In genomic region chr1:246576709-246577032, GRCh38 we compare ENCODE assay signal across 20 cellular contexts. TPM values are rescaled to one million over a fixed set of nuclear protein-coding genes. Genes with fewer than 3 reads are reported as not detected.
DNase-seq lines count a peak whose midpoint lies in the region; ATAC-seq lines count a peak whose summit lies in the region.
"Had no signal": no experiment of that assay in that cellular context is flagged by ENCODE, and none has a peak within 500 bp of the region (broad histone marks: within the 10 kb centered on the region; RNA-seq: fewer than 3 reads in every experiment).

No MANE protein-coding gene starts in this region.

- H3K4me1 Mint-ChIP-seq in activated naive CD4-positive, alpha-beta T cell treated with anti-CD3 and anti-CD28 coated beads for 36 hours (ENCODE audit: low read depth) = peaks cover 71% of the 10 kb centered on the region
- H3K4me1 Mint-ChIP-seq in IgD-negative memory B cell (peaks cover 43 to 48% (median 45%) of the 10 kb centered on the region in 3 donors), T-helper 17 cell (peaks cover 44% of the 10 kb centered on the region)
- H3K4me1 Mint-ChIP-seq in stimulated activated memory B cell treated with anti-CD40 and anti-IgM and Interleukin-4, amounts not matched to agents 10 μg/mL and 1 μg/mL and 100 μg/mL, for 72 hours = peaks cover 48% of the 10 kb centered on the region

- H3K9me3 ChIP-seq in T-helper 17 cell (ENCODE audit: control insufficient read depth, low read length, poor library complexity, severe bottlenecking) = no peaks in the 10 kb centered on the region
- H3K9me3 ChIP-seq: body of pancreas, neutrophil had no signal

- ATAC-seq in T-helper 17 cell = no peak
- ATAC-seq in stimulated activated memory B cell treated with anti-CD40 and anti-IgM and Interleukin-4, amounts not matched to agents 10 μg/mL and 1 μg/mL and 100 μg/mL, for 72 hours = no peak
- ATAC-seq: body of pancreas had no signal

- no peaks in the 10 kb centered on the region for H3K27me3 Mint-ChIP-seq in activated naive CD4-positive, alpha-beta T cell treated with anti-CD3 and anti-CD28 coated beads for 36 hours (ENCODE audit: low read depth)
- H3K27me3 Mint-ChIP-seq in IgD-negative memory B cell (no peaks in the 10 kb centered on the region), T-helper 17 cell (no peaks in the 10 kb centered on the region)
- H3K27me3 Mint-ChIP-seq in stimulated activated memory B cell treated with anti-CD40 and anti-IgM and Interleukin-4, amounts not matched to agents 10 μg/mL and 1 μg/mL and 100 μg/mL, for 72 hours = no peaks in the 10 kb centered on the region
- H3K27me3 Mint-ChIP-seq: memory B cell had no signal

- H3K9me3 Mint-ChIP-seq in activated naive CD4-positive, alpha-beta T cell treated with anti-CD3 and anti-CD28 coated beads for 36 hours = no peaks in the 10 kb centered on the region
- no peaks in the 10 kb centered on the region for H3K9me3 Mint-ChIP-seq in IgD-negative memory B cell
- no peaks in the 10 kb centered on the region for H3K9me3 Mint-ChIP-seq in stimulated activated memory B cell treated with anti-CD40 and anti-IgM and Interleukin-4, amounts not matched to agents 10 μg/mL and 1 μg/mL and 100 μg/mL, for 72 hours
- H3K9me3 Mint-ChIP-seq: memory B cell; T-helper 1 cell treated with Interleukin-12 subunit alpha and Interleukin-12 subunit beta and Interleukin-4 antibody, amounts not matched to agents 30 μg/mL and 1 μg/mL, for 36 hours had no signal

- intact Hi-C loops in activated naive CD4-positive, alpha-beta T cell treated with anti-CD3 and anti-CD28 coated beads for 36 hours (cut with micrococcal nuclease) = no loop called here

- H3K27ac Mint-ChIP-seq in activated naive CD4-positive, alpha-beta T cell treated with anti-CD3 and anti-CD28 coated beads for 36 hours = peak overlapping the region; percentile 83
- peak overlapping the region in 2 of 3 donors; percentile 77 to 94 for H3K27ac Mint-ChIP-seq in IgD-negative memory B cell
- H3K27ac Mint-ChIP-seq in T-helper 17 cell = peak overlapping the region; percentile 93
- H3K27ac Mint-ChIP-seq in stimulated activated memory B cell treated with anti-CD40 and anti-IgM and Interleukin-4, amounts not matched to agents 10 μg/mL and 1 μg/mL and 100 μg/mL, for 72 hours = peak overlapping the region; percentile 59

- CTCF ChIA-PET in activated naive CD4-positive, alpha-beta T cell treated with anti-CD3 and anti-CD28 coated beads for 36 hours (lab: Charles Lee) = no interaction called here

- no peak for DNase-seq in activated naive CD4-positive, alpha-beta T cell treated with anti-CD3 and anti-CD28 coated beads for 36 hours
- DNase-seq in activated naive CD4-positive, alpha-beta T cell treated with anti-CD3 and anti-CD28 coated beads, Interleukin-2, amount 50 U/mL, for 16 hours = no peak
- DNase-seq in T-helper 17 cell (no peak), NCI-H69 (lab: John Stamatoyannopoulos, UW) (no peak), islet precursor cell (no peak)
- DNase-seq in stimulated activated CD8-positive, alpha-beta memory T cell treated with anti-CD3 and anti-CD28 coated beads, Interleukin-4, amount 100 ng/mL, for 48 hours = no peak
- DNase-seq: activated CD4-positive, alpha-beta T cell treated with anti-CD3 and anti-CD28 coated beads for 48 hours; body of pancreas; C1 segment of cervical spinal cord; cerebellar nuclear complex; dorsolateral prefrontal cortex; IMR-90; NCI-H1417 treated with DMSO at 0.1 percent for 48 hours; NCI-H2107; NCI-H446 treated with DMSO at 0.1 percent for 48 hours had no signal

- H3K4me3 Mint-ChIP-seq in activated naive CD4-positive, alpha-beta T cell treated with anti-CD3 and anti-CD28 coated beads for 36 hours = no peak overlapping the region
- peak overlapping the region in 1 of 4 donors; percentile 75 for H3K4me3 Mint-ChIP-seq in IgD-negative memory B cell
- peak overlapping the region; percentile 84 for H3K4me3 Mint-ChIP-seq in T-helper 17 cell
- no peak overlapping the region for H3K4me3 Mint-ChIP-seq in stimulated activated memory B cell treated with anti-CD40 and anti-IgM and Interleukin-4, amounts not matched to agents 10 μg/mL and 1 μg/mL and 100 μg/mL, for 72 hours
- H3K4me3 Mint-ChIP-seq: memory B cell had no signal

- H3K36me3 Mint-ChIP-seq in activated naive CD4-positive, alpha-beta T cell treated with anti-CD3 and anti-CD28 coated beads for 36 hours (ENCODE audit: low read depth) = peaks cover 6% of the 10 kb centered on the region
- H3K36me3 Mint-ChIP-seq in IgD-negative memory B cell (peaks cover 6% of the 10 kb centered on the region), T-helper 17 cell (ENCODE audit: low read depth) (peaks cover 9% of the 10 kb centered on the region)
- H3K36me3 Mint-ChIP-seq in stimulated activated memory B cell treated with anti-CD40 and anti-IgM and Interleukin-4, amounts not matched to agents 10 μg/mL and 1 μg/mL and 100 μg/mL, for 72 hours = peaks cover 20% of the 10 kb centered on the region

RNA-seq across cellular contexts. Expression of gene CNST, which starts 10.4 kb away (rescaled TPM):
- 10 to 100 TPM; 22.1 to 25.3 TPM for total RNA-seq in activated naive CD4-positive, alpha-beta T cell treated with anti-CD3 and anti-CD28 coated beads for 36 hours
- 51.6 TPM for polyA plus RNA-seq in IgD-negative memory B cell
- 10 to 100 TPM; 70.8 to 94.0 TPM for total RNA-seq in T-helper 17 cell

RNA-seq across cellular contexts. Expression of gene TFB2M, which starts 10.6 kb away (rescaled TPM):
- 10 to 100 TPM; 10.8 to 11.1 TPM for total RNA-seq in activated naive CD4-positive, alpha-beta T cell treated with anti-CD3 and anti-CD28 coated beads for 36 hours
- 19.1 TPM for polyA plus RNA-seq in IgD-negative memory B cell
- total RNA-seq in T-helper 17 cell = 10 to 100 TPM in 1 of 2 donors, 1 to 10 TPM in 1; 6.7 to 10.2 TPM
